16 cellular contexts compared by ENCODE assay signal in the genomic region with DNA sequence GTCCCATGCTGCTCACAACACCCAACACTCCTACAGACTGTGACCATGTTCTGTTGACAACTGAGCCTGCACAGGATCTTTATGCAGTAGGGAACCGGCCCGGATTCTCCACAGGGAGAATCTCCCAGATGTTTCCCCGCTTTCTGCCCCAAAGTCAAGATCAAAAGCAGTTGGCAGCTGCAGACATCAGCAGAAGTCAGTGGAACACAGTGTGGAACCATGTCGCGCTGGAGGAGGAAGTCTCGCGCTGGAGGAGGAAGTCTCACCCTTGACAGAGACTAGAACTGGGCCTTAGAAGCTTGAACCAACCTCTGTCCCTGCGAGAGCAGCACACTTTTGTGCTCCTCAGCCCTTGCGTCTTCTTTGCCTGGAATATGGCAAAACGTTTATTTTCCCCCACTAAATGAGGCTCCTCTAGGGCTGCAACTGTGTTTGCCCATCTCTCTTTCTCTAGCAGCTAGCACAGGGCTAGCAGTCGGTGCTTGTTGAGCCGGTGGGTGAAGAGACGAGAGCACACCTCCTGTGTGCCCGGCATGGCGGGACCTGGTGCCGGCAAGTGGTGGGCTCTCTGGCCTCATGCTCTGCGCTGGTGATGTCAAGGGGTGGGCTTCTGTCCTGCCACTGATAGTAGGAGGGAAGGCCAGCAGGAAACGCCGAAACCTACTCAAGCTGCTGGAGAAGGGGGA. TPM values are rescaled to one million over a fixed set of nuclear protein-coding genes. Genes with fewer than 3 reads are reported as not detected.
DNase-seq lines count a peak whose midpoint lies in the region; ATAC-seq, FAIRE-seq and TF ChIP-seq lines count a peak whose summit lies in the region.
"Had no signal": no experiment of that assay in that cellular context is flagged by ENCODE, and none has a peak within 500 bp of the region (broad histone marks: within the 10 kb centered on the region; RNA-seq: fewer than 3 reads in every experiment).

No MANE protein-coding gene starts in this region.

- H3K9me3 ChIP-seq in WERI-Rb-1 (ENCODE audit: severe bottlenecking): peaks cover 3% of the 10 kb centered on the region
- H3K9me3 ChIP-seq: neutrophil, sigmoid colon, tibial nerve had no signal

- ATAC-seq in naive thymus-derived CD8-positive, alpha-beta T cell: no peak
- no peak for ATAC-seq in HG03108 (IDR thresholded peaks at IDR 0.05; ENCODE audit: unreplicated experiment)
- ATAC-seq in GM21619 (IDR thresholded peaks at IDR 0.05; ENCODE audit: unreplicated experiment): no peak
- ATAC-seq: activated CD4-positive, alpha-beta T cell treated with anti-CD3 and anti-CD28 coated beads for 36 hours; effector memory CD8-positive, alpha-beta T cell; stimulated activated effector memory CD8-positive, alpha-beta T cell treated with anti-CD3 and anti-CD28 coated beads, Interleukin-12 subunit alpha, Interleukin-12 subunit beta, amount 100 ng/mL, for 72 hours had no signal

- peaks cover 11 to 30% (median 19%) of the 10 kb centered on the region in 4 donors for H3K4me1 Mint-ChIP-seq in naive thymus-derived CD8-positive, alpha-beta T cell

- H3K27ac ChIP-seq in WERI-Rb-1: peak overlapping the region; percentile 82
- H3K27ac ChIP-seq: neutrophil, tibial nerve had no signal

- no peaks in the 10 kb centered on the region for H3K9me3 Mint-ChIP-seq in naive thymus-derived CD8-positive, alpha-beta T cell
- H3K9me3 Mint-ChIP-seq: effector memory CD8-positive, alpha-beta T cell; stimulated activated effector memory CD8-positive, alpha-beta T cell treated with anti-CD3 and anti-CD28 coated beads, Interleukin-12 subunit alpha, Interleukin-12 subunit beta, amount 100 ng/mL, for 72 hours had no signal

- peak; percentile 23 for FAIRE-seq in HTR-8/SVneo (lab: Jason Lieb, UNC)

- no peak for TF ChIP-seq CTCF in WERI-Rb-1 (IDR thresholded peaks at IDR 0.05; ENCODE audit: low read depth, low read length)

- peak overlapping the region in 1 of 10 donors; percentile 34 for H3K27ac Mint-ChIP-seq in naive thymus-derived CD8-positive, alpha-beta T cell
- H3K27ac Mint-ChIP-seq: activated CD4-positive, alpha-beta T cell treated with anti-CD3 and anti-CD28 coated beads for 36 hours; activated naive CD8-positive, alpha-beta T cell; effector memory CD8-positive, alpha-beta T cell; stimulated activated effector memory CD8-positive, alpha-beta T cell treated with anti-CD3 and anti-CD28 coated beads, Interleukin-12 subunit alpha, Interleukin-12 subunit beta, amount 100 ng/mL, for 72 hours had no signal

- peak overlapping the region in 8 of 10 donors; percentile 6 to 98 (median 49) for H3K4me3 Mint-ChIP-seq in naive thymus-derived CD8-positive, alpha-beta T cell

- H3K36me3 ChIP-seq in WERI-Rb-1: no peaks in the 10 kb centered on the region
- H3K36me3 ChIP-seq: sigmoid colon had no signal

- peak overlapping the region; percentile 25 for H3K4me3 ChIP-seq in WERI-Rb-1 (ENCODE audit: low read depth, low read length)
- H3K4me3 ChIP-seq: sigmoid colon, tibial nerve had no signal

- POLR2A ChIA-PET in naive thymus-derived CD8-positive, alpha-beta T cell (lab: Charles Lee): no interaction called here

- DNase-seq in CD1c-positive myeloid dendritic cell (ENCODE audit: extremely low spot score) (peak; percentile 60), HTR-8/SVneo (ENCODE audit: insufficient read length, low spot score) (no peak), WERI-Rb-1 (no peak), NCI-H187 (lab: John Stamatoyannopoulos, UW) (no peak), NCI-H2196 treated with DMSO at 0.1 percent for 48 hours (lab: John Stamatoyannopoulos, UW; ENCODE audit: unreplicated experiment) (no peak)
- no peak for DNase-seq in naive thymus-derived CD8-positive, alpha-beta T cell
- DNase-seq: activated CD4-positive, alpha-beta T cell treated with anti-CD3 and anti-CD28 coated beads for 36 hours; effector memory CD8-positive, alpha-beta T cell; NCI-H1436; sigmoid colon had no signal

- H3K27me3 ChIP-seq in WERI-Rb-1 (ENCODE audit: insufficient read depth, low read depth, severe bottlenecking): no peaks in the 10 kb centered on the region

- peaks cover 0 to 10% (median 3%) of the 10 kb centered on the region in 5 donors for H3K27me3 Mint-ChIP-seq in naive thymus-derived CD8-positive, alpha-beta T cell
- H3K27me3 Mint-ChIP-seq: activated naive CD8-positive, alpha-beta T cell had no signal

- no peaks in the 10 kb centered on the region for H3K36me3 Mint-ChIP-seq in naive thymus-derived CD8-positive, alpha-beta T cell
- H3K36me3 Mint-ChIP-seq: activated naive CD8-positive, alpha-beta T cell had no signal

RNA-seq across cellular contexts. Expression of a gene that starts 2.1 kb away (rescaled TPM):
- total RNA-seq in naive thymus-derived CD8-positive, alpha-beta T cell: 10 to 100 TPM in 1 of 2 experiments, 1 to 10 TPM in 1; 7.3 to 11.0 TPM
- polyA plus RNA-seq in naive thymus-derived CD8-positive, alpha-beta T cell: 1 to 10 TPM in 1 of 3 donors, under 1 TPM in 2; 0.74 to 1.3 (median 0.80) TPM
